In genomic region chr12:102503056-102503681, GRCh38 we compare ENCODE assay signal across 13 cellular contexts. TPM values are rescaled to one million over a fixed set of nuclear protein-coding genes. Genes with fewer than 3 reads are reported as not detected.
A peak's percentile ranks its signal among the peaks of the same experiment; 100 is the strongest.
DNase-seq lines count a peak whose midpoint lies in the region; ATAC-seq and TF ChIP-seq lines count a peak whose summit lies in the region.
"Had no signal": no experiment of that assay in that cellular context is flagged by ENCODE, and none has a peak within 500 bp of the region (broad histone marks: within the 10 kb centered on the region; RNA-seq: fewer than 3 reads in every experiment).

No MANE protein-coding gene starts in this region.

- no peak for TF ChIP-seq CTCF in LNCaP clone FGC (IDR thresholded peaks at IDR 0.05; ENCODE audit: control insufficient read depth, extremely low read depth, insufficient read depth)
- no peak for TF ChIP-seq CTCF in stomach (IDR thresholded peaks at IDR 0.05)

- no peaks in the 10 kb centered on the region for H3K27me3 ChIP-seq in stomach
- H3K27me3 ChIP-seq: esophagus muscularis mucosa had no signal

- H3K4me1 Mint-ChIP-seq in memory B cell: peaks cover 9% of the 10 kb centered on the region

- no peak for TF ChIP-seq POLR2A in stomach (IDR thresholded peaks at IDR 0.05)

- no peaks in the 10 kb centered on the region for H3K36me3 Mint-ChIP-seq in memory B cell

- 65 to 87% (median 78%) methylated on average over 2 of the region's 2 CpGs for WGBS in stomach, 5 donors

- H3K4me3 Mint-ChIP-seq in memory B cell: no peak overlapping the region
- H3K4me3 Mint-ChIP-seq: activated T-cell treated with anti-CD3 and anti-CD28 coated beads, Interleukin-2, amount 50 U/mL, for 72 hours; nephron had no signal

- peak; percentile 72 for ATAC-seq in GM18858 (IDR thresholded peaks at IDR 0.05; ENCODE audit: unreplicated experiment)
- peak; percentile 62 for ATAC-seq in HG02588 (IDR thresholded peaks at IDR 0.05; ENCODE audit: unreplicated experiment)
- ATAC-seq in memory B cell (ENCODE audit: low read depth): peak; percentile 90
- no peak for ATAC-seq in GM19452 (IDR thresholded peaks at IDR 0.05; ENCODE audit: unreplicated experiment)
- no peak for ATAC-seq in HG03280 (IDR thresholded peaks at IDR 0.05; ENCODE audit: unreplicated experiment)
- ATAC-seq: activated T-cell treated with anti-CD3 and anti-CD28 coated beads, Interleukin-2, amount 50 U/mL, for 72 hours had no signal

- H3K9me3 ChIP-seq in stomach: peaks cover 0 to 12% (median 2%) of the 10 kb centered on the region in 4 donors

- intact Hi-C loops in stomach (cut with DNase I; ENCODE audit: low total_unique reads): no loop called here

- no peaks in the 10 kb centered on the region for H3K9me3 Mint-ChIP-seq in memory B cell
- H3K9me3 Mint-ChIP-seq: activated T-cell treated with anti-CD3 and anti-CD28 coated beads, Interleukin-2, amount 50 U/mL, for 72 hours had no signal

- DNase-seq in LNCaP clone FGC (ENCODE audit: low read depth) (peak; percentile 74), memory B cell (ENCODE audit: low spot score in 2 of 2) (peak in 1 of 2 donors; percentile 17), NCI-H524 treated with DMSO at 0.1 percent for 48 hours (lab: John Stamatoyannopoulos, UW) (no peak), stomach (no peak)
- DNase-seq: activated T-cell treated with anti-CD3 and anti-CD28 coated beads, Interleukin-2, amount 50 U/mL, for 72 hours; DMS79; NCI-H1417 had no signal

- H3K27ac Mint-ChIP-seq in memory B cell: peak overlapping the region; percentile 64
- H3K27ac Mint-ChIP-seq: activated T-cell treated with anti-CD3 and anti-CD28 coated beads, Interleukin-2, amount 50 U/mL, for 72 hours had no signal

- no peak for TF ChIP-seq EP300 in stomach (IDR thresholded peaks at IDR 0.05)

- H3K27ac ChIP-seq in stomach: peak overlapping the region in 1 of 5 donors; percentile 7
- H3K27ac ChIP-seq: esophagus muscularis mucosa had no signal

- no peaks in the 10 kb centered on the region for H3K4me1 ChIP-seq in stomach
- H3K4me1 ChIP-seq: esophagus muscularis mucosa had no signal

- peaks cover 2% of the 10 kb centered on the region for H3K27me3 Mint-ChIP-seq in memory B cell

- no peaks in the 10 kb centered on the region for H3K36me3 ChIP-seq in stomach
- H3K36me3 ChIP-seq: esophagus muscularis mucosa had no signal

- H3K4me3 ChIP-seq in LNCaP clone FGC (ENCODE audit: low read depth, low read length) (no peak overlapping the region), stomach (no peak overlapping the region)
- H3K4me3 ChIP-seq: esophagus muscularis mucosa had no signal

RNA-seq across cellular contexts. Expression of gene IGF1, which starts 22.8 kb away (rescaled TPM):
- 10 to 100 TPM in 3 of 5 donors, 1 to 10 TPM in 1, under 1 TPM in 1; 0.89 to 14.5 (median 10.1) TPM for total RNA-seq in stomach
- polyA plus RNA-seq in stomach: 10 to 100 TPM in 2 of 3 donors, 1 to 10 TPM in 1; 4.0 to 10.9 (median 10.2) TPM

Comparison
In these comparisons a context has a peak if more than half of its experiments do, and no peak if none do; other contexts are left out.
1. ATAC-seq: peak in GM18858 (single experiment), HG02588 (single experiment) and memory B cell (single experiment); none in GM19452 (single experiment) and HG03280 (single experiment).